Comparison of ENCODE assay signal across 30 cellular contexts in the genomic region with DNA sequence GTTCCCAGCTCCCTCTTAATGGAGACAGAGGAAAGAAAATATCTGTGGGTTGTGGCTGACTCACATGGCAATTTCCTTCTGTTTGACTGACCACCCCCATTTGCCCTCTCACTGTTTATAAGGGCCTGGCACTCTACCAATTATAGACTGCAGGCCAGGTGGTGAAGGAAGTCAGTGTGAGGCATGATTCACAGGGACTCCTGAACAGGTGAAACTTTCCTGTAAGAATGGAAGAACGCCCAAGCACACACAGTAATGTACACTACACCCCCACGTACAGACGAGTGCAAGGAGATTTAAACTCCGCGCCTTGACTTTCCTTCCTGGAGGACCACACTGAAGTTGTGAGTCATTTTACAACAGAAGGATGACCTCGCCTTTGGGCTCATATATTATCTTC.
DNase-seq lines count a peak whose midpoint lies in the region; ATAC-seq and TF ChIP-seq lines count a peak whose summit lies in the region.
"Had no signal": no experiment of that assay in that cellular context is flagged by ENCODE, and none has a peak within 500 bp of the region (broad histone marks: within the 10 kb centered on the region; RNA-seq: fewer than 3 reads in every experiment).

No MANE protein-coding gene starts in this region.

- DNase-seq in MCF 10A (ENCODE audit: unreplicated experiment) = no peak
- no peak for DNase-seq in breast epithelium (ENCODE audit: low spot score in 2 of 2)
- peak; percentile 34 for DNase-seq in colonic mucosa
- no peak for DNase-seq in OCI-M2 (lab: John Stamatoyannopoulos, UW; ENCODE audit: unreplicated experiment)
- no peak for DNase-seq in DMS114 treated with DMSO at 0.1 percent for 48 hours (lab: John Stamatoyannopoulos, UW; ENCODE audit: unreplicated experiment)
- DNase-seq in NCI-H187 treated with DMSO at 0.1 percent for 48 hours (lab: John Stamatoyannopoulos, UW) = no peak
- DNase-seq: activated CD4-positive, alpha-beta memory T cell treated with anti-CD3 and anti-CD28 coated beads, Interleukin-2, amount 10 ng/mL, durations not matched to agents 7 days and 5 days; activated naive CD8-positive, alpha-beta T cell treated with anti-CD3 and anti-CD28 coated beads for 36 hours; CD8-positive, alpha-beta memory T cell; cerebellar nuclear complex; DMS79; head of caudate nucleus; NCI-H1092; NCI-H2029 treated with DMSO at 0.1 percent for 48 hours; NCI-H226; NCI-H82; posterior cingulate gyrus; SIG-M5; stimulated activated CD4-positive, alpha-beta T cell treated with anti-CD3 and anti-CD28 coated beads, Interleukin-15, amount 100 ng/mL, for 24 hours; T-cell had no signal

- H3K27me3 Mint-ChIP-seq in MCF 10A (ENCODE audit: insufficient read depth, unreplicated experiment) = no peaks in the 10 kb centered on the region
- H3K27me3 Mint-ChIP-seq: activated CD4-positive, alpha-beta memory T cell treated with anti-CD3 and anti-CD28 coated beads, Interleukin-2, amount 10 ng/mL, durations not matched to agents 7 days and 5 days; activated naive CD8-positive, alpha-beta T cell treated with anti-CD3 and anti-CD28 coated beads for 36 hours; CD8-positive, alpha-beta memory T cell; stimulated activated naive CD8-positive, alpha-beta T cell treated with anti-CD3 and anti-CD28 coated beads, Interleukin-15, Interleukin-2, amounts not matched to agents 100 ng/mL and 50 ng/mL, for 24 hours; T-cell had no signal

- peaks cover 15 to 26% of the 10 kb centered on the region in 2 donors for H3K9me3 ChIP-seq in breast epithelium
- H3K9me3 ChIP-seq in colonic mucosa = no peaks in the 10 kb centered on the region
- H3K9me3 ChIP-seq in mesodermal cell (ENCODE audit: control insufficient read depth, low read length) = peaks cover 23% of the 10 kb centered on the region
- H3K9me3 ChIP-seq: ascending aorta had no signal

- H3K36me3 Mint-ChIP-seq in MCF 10A (ENCODE audit: insufficient read depth, unreplicated experiment) = no peaks in the 10 kb centered on the region
- H3K36me3 Mint-ChIP-seq: activated naive CD8-positive, alpha-beta T cell treated with anti-CD3 and anti-CD28 coated beads for 36 hours; T-cell had no signal

- H3K27ac ChIP-seq in breast epithelium (no peak overlapping the region), colonic mucosa (no peak overlapping the region), mesodermal cell (ENCODE audit: low read depth, low read length, severe bottlenecking) (peak overlapping the region; percentile 77)
- H3K27ac ChIP-seq: ascending aorta, epithelial cell of prostate, HL-60 had no signal

- peaks cover 0 to 3% of the 10 kb centered on the region in 2 donors for H3K27me3 ChIP-seq in breast epithelium
- H3K27me3 ChIP-seq in colonic mucosa = no peaks in the 10 kb centered on the region
- H3K27me3 ChIP-seq: ascending aorta had no signal

- H3K9me3 Mint-ChIP-seq in MCF 10A (ENCODE audit: unreplicated experiment) = peaks cover 23% of the 10 kb centered on the region

- H3K4me3 Mint-ChIP-seq in MCF 10A (ENCODE audit: unreplicated experiment) = no peak overlapping the region
- H3K4me3 Mint-ChIP-seq: activated CD4-positive, alpha-beta memory T cell treated with anti-CD3 and anti-CD28 coated beads, Interleukin-2, amount 10 ng/mL, durations not matched to agents 7 days and 5 days; activated naive CD8-positive, alpha-beta T cell treated with anti-CD3 and anti-CD28 coated beads for 36 hours; CD8-positive, alpha-beta memory T cell; neural crest cell; stimulated activated naive CD8-positive, alpha-beta T cell treated with anti-CD3 and anti-CD28 coated beads, Interleukin-15, Interleukin-2, amounts not matched to agents 100 ng/mL and 50 ng/mL, for 24 hours; T-cell had no signal

- H3K36me3 ChIP-seq in breast epithelium = no peaks in the 10 kb centered on the region
- no peaks in the 10 kb centered on the region for H3K36me3 ChIP-seq in colonic mucosa
- no peaks in the 10 kb centered on the region for H3K36me3 ChIP-seq in mesodermal cell (ENCODE audit: control insufficient read depth, insufficient read depth, low read length)
- H3K36me3 ChIP-seq: ascending aorta had no signal

- no peak for ATAC-seq in HG03039 (IDR thresholded peaks at IDR 0.05; ENCODE audit: unreplicated experiment)
- ATAC-seq: activated CD4-positive, CD25-positive, alpha-beta regulatory T cell treated with anti-CD3 and anti-CD28 coated beads, Interleukin-2, amount 50 U/mL, for 24 hours; HepG2; sciatic nerve; T-cell had no signal

- intact Hi-C loops in MCF 10A (cut with micrococcal nuclease) (loop anchor here (10.0 kb wide), 1 partner anchor 580 kb away; no protein-coding TSS in a partner anchor), breast epithelium (cut with DNase I; ENCODE audit: low total_unique reads) (no loop called here), colonic mucosa (cut with DNase I) (no loop called here)

- no peak for TF ChIP-seq POLR2A in breast epithelium (IDR thresholded peaks at IDR 0.05)

- peaks cover 15% of the 10 kb centered on the region for H3K4me1 Mint-ChIP-seq in MCF 10A (ENCODE audit: insufficient read depth, unreplicated experiment)
- H3K4me1 Mint-ChIP-seq: activated CD4-positive, alpha-beta memory T cell treated with anti-CD3 and anti-CD28 coated beads, Interleukin-2, amount 10 ng/mL, durations not matched to agents 7 days and 5 days; activated naive CD8-positive, alpha-beta T cell treated with anti-CD3 and anti-CD28 coated beads for 36 hours; CD8-positive, alpha-beta memory T cell; neural crest cell; T-cell had no signal

- TF ChIP-seq CTCF in MCF 10A (IDR thresholded peaks at IDR 0.05; ENCODE audit: unreplicated experiment) (no peak), breast epithelium (IDR thresholded peaks at IDR 0.05) (no peak), colonic mucosa (IDR thresholded peaks at IDR 0.05) (no peak)

- 83 to 90% methylated on average over 2 to 4 of the region's 6 CpGs for WGBS in mesodermal cell (ENCODE audit: insufficient coverage in 2 of 2), 2 experiments

- BruUV-seq in MCF 10A (replicated peaks; lab: Mats Ljungman, UMichigan) = no TSS peak

- POLR2A ChIA-PET in MCF 10A (lab: Yijun Ruan, JAX) = no interaction called here

- H3K4me3 ChIP-seq in breast epithelium = no peak overlapping the region
- no peak overlapping the region for H3K4me3 ChIP-seq in colonic mucosa
- no peak overlapping the region for H3K4me3 ChIP-seq in mesodermal cell (ENCODE audit: extremely low read depth, insufficient read depth, low read length, poor library complexity, severe bottlenecking)
- H3K4me3 ChIP-seq: ascending aorta had no signal

- no peak overlapping the region for H3K9ac ChIP-seq in colonic mucosa (ENCODE audit: low read depth in 2 of 2, low read length in 2 of 2)

- H3K4me1 ChIP-seq in breast epithelium (no peaks in the 10 kb centered on the region), colonic mucosa (no peaks in the 10 kb centered on the region), mesodermal cell (ENCODE audit: control insufficient read depth, insufficient read depth, low read length, poor library complexity, severe bottlenecking) (peaks cover 15% of the 10 kb centered on the region)
- H3K4me1 ChIP-seq: ascending aorta had no signal

- CTCF ChIA-PET in MCF 10A (lab: Yijun Ruan, JAX) = no interaction called here

- peak overlapping the region; percentile 63 for H3K27ac Mint-ChIP-seq in MCF 10A (ENCODE audit: low read depth, unreplicated experiment)
- H3K27ac Mint-ChIP-seq: activated CD4-positive, alpha-beta memory T cell treated with anti-CD3 and anti-CD28 coated beads, Interleukin-2, amount 10 ng/mL, durations not matched to agents 7 days and 5 days; activated naive CD8-positive, alpha-beta T cell treated with anti-CD3 and anti-CD28 coated beads for 36 hours; CD8-positive, alpha-beta memory T cell; stimulated activated naive CD8-positive, alpha-beta T cell treated with anti-CD3 and anti-CD28 coated beads, Interleukin-15, Interleukin-2, amounts not matched to agents 100 ng/mL and 50 ng/mL, for 24 hours; T-cell had no signal
